9 cellular contexts compared by ENCODE assay signal in genomic region chr2:181680055-181680936, GRCh38. TPM values are rescaled to one million over a fixed set of nuclear protein-coding genes. Genes with fewer than 3 reads are reported as not detected.
DNase-seq lines count a peak whose midpoint lies in the region; ATAC-seq and TF ChIP-seq lines count a peak whose summit lies in the region.
"Had no signal": no experiment of that assay in that cellular context is flagged by ENCODE, and none has a peak within 500 bp of the region (broad histone marks: within the 10 kb centered on the region; RNA-seq: fewer than 3 reads in every experiment).

Gene NEUROD1, minus strand, starts transcription at chr2:181680517. Its CDS starts 1,657 bp downstream, at chr2:181678860.

- peaks cover 92% of the 10 kb centered on the region for H3K27me3 ChIP-seq in CD4-positive, alpha-beta T cell (ENCODE audit: control insufficient read depth, insufficient read depth, low read length)

- H3K9me3 Mint-ChIP-seq in CD4-positive, alpha-beta T cell, result peaks cover 3% of the 10 kb centered on the region
- peaks cover 8% of the 10 kb centered on the region for H3K9me3 Mint-ChIP-seq in activated CD8-positive, alpha-beta T cell treated with anti-CD3 and anti-CD28 coated beads, Interleukin-2, amount 10 ng/mL, durations not matched to agents 7 days and 5 days (ENCODE audit: insufficient read depth)
- H3K9me3 Mint-ChIP-seq in memory B cell, result peaks cover 7% of the 10 kb centered on the region

- DNase-seq in CD4-positive, alpha-beta T cell, result no peak
- DNase-seq in HEK293T (ENCODE audit: extremely low spot score) (peak; percentile 39), memory B cell (ENCODE audit: low spot score in 2 of 2) (no peak), kidney tubule cell (ENCODE audit: low spot score) (no peak)
- peak; percentile 27 for DNase-seq in activated CD8-positive, alpha-beta T cell treated with anti-CD3 and anti-CD28 coated beads, Interleukin-2, amount 10 ng/mL, durations not matched to agents 7 days and 5 days
- DNase-seq in activated effector memory CD4-positive, alpha-beta T cell treated with anti-CD3 and anti-CD28 coated beads, Interleukin-2, amount 50 U/mL, for 16 hours, result no peak

- no peak within 1 kb of the TSS for H3K27ac ChIP-seq in CD4-positive, alpha-beta T cell (ENCODE audit: low read depth, low read length)

- H3K36me3 Mint-ChIP-seq in CD4-positive, alpha-beta T cell (ENCODE audit: low read depth), result no peaks in the 10 kb centered on the region
- H3K36me3 Mint-ChIP-seq in activated CD8-positive, alpha-beta T cell treated with anti-CD3 and anti-CD28 coated beads, Interleukin-2, amount 10 ng/mL, durations not matched to agents 7 days and 5 days (ENCODE audit: low read depth), result peaks cover 5% of the 10 kb centered on the region
- H3K36me3 Mint-ChIP-seq in memory B cell, result peaks cover 7% of the 10 kb centered on the region

- no peak for ATAC-seq in CD4-positive, alpha-beta T cell (ENCODE audit: poor library complexity)
- ATAC-seq in activated CD8-positive, alpha-beta T cell treated with anti-CD3 and anti-CD28 coated beads, Interleukin-2, amount 10 ng/mL, durations not matched to agents 7 days and 5 days, result peak; percentile 35
- no peak for ATAC-seq in memory B cell (ENCODE audit: low read depth)
- no peak for ATAC-seq in GM19452 (IDR thresholded peaks at IDR 0.05; ENCODE audit: unreplicated experiment)
- ATAC-seq in GM21528 (IDR thresholded peaks at IDR 0.05; ENCODE audit: low FRiP score, unreplicated experiment), result no peak

- no peak within 1 kb of the TSS for H3K27ac Mint-ChIP-seq in CD4-positive, alpha-beta T cell
- H3K27ac Mint-ChIP-seq in activated CD8-positive, alpha-beta T cell treated with anti-CD3 and anti-CD28 coated beads, Interleukin-2, amount 10 ng/mL, durations not matched to agents 7 days and 5 days, result no peak within 1 kb of the TSS
- H3K27ac Mint-ChIP-seq in memory B cell, result no peak within 1 kb of the TSS

- peak within 1 kb of the TSS; percentile 70 for H3K4me3 Mint-ChIP-seq in CD4-positive, alpha-beta T cell
- H3K4me3 Mint-ChIP-seq in activated CD8-positive, alpha-beta T cell treated with anti-CD3 and anti-CD28 coated beads, Interleukin-2, amount 10 ng/mL, durations not matched to agents 7 days and 5 days, result peak within 1 kb of the TSS; percentile 12
- H3K4me3 Mint-ChIP-seq in memory B cell, result peak within 1 kb of the TSS; percentile 51

- CTCF ChIA-PET in CD4-positive, alpha-beta T cell (lab: Charles Lee), result no interaction called here
- CTCF ChIA-PET in HEK293T (lab: Yijun Ruan, JAX), result no interaction called here
- CTCF ChIA-PET in activated CD8-positive, alpha-beta T cell treated with anti-CD3 and anti-CD28 coated beads, Interleukin-2, amount 10 ng/mL, durations not matched to agents 7 days and 5 days (lab: Charles Lee), result no interaction called here

- H3K27me3 Mint-ChIP-seq in CD4-positive, alpha-beta T cell, result peaks cover 88% of the 10 kb centered on the region
- peaks cover 78% of the 10 kb centered on the region for H3K27me3 Mint-ChIP-seq in activated CD8-positive, alpha-beta T cell treated with anti-CD3 and anti-CD28 coated beads, Interleukin-2, amount 10 ng/mL, durations not matched to agents 7 days and 5 days (ENCODE audit: low read depth)
- peaks cover 42% of the 10 kb centered on the region for H3K27me3 Mint-ChIP-seq in memory B cell

- H3K9me3 ChIP-seq in CD4-positive, alpha-beta T cell (ENCODE audit: control insufficient read depth, low read length), result peaks cover 5% of the 10 kb centered on the region

- POLR2A ChIA-PET in CD4-positive, alpha-beta T cell (lab: Charles Lee), result no interaction called here
- POLR2A ChIA-PET in HEK293T (lab: Yijun Ruan, JAX), result no interaction called here
- POLR2A ChIA-PET in activated CD8-positive, alpha-beta T cell treated with anti-CD3 and anti-CD28 coated beads, Interleukin-2, amount 10 ng/mL, durations not matched to agents 7 days and 5 days (lab: Charles Lee), result no interaction called here

- peaks cover 46% of the 10 kb centered on the region for H3K4me1 Mint-ChIP-seq in CD4-positive, alpha-beta T cell (ENCODE audit: low read depth)
- H3K4me1 Mint-ChIP-seq in activated CD8-positive, alpha-beta T cell treated with anti-CD3 and anti-CD28 coated beads, Interleukin-2, amount 10 ng/mL, durations not matched to agents 7 days and 5 days (ENCODE audit: low read depth), result peaks cover 38% of the 10 kb centered on the region
- H3K4me1 Mint-ChIP-seq in memory B cell, result peaks cover 27% of the 10 kb centered on the region

- TF ChIP-seq CTCF in CD4-positive, alpha-beta T cell (IDR thresholded peaks at IDR 0.05), result no peak

- intact Hi-C loops in CD4-positive, alpha-beta T cell (cut with DNase I, micrococcal nuclease), result no loop called here

TF ChIP-seq in HEK293T, 16 proteins besides CTCF, POLR2A, EP300 and RAD21:
- TF ChIP-seq ZNF384 (IDR thresholded peaks at IDR 0.05) (no peak), L3MBTL2 (conservative IDR thresholded peaks at IDR 0.05) (peak; percentile 49; the same call in 1 of the 2 replicates)

RNA-seq across cellular contexts. Expression of gene NEUROD1, which starts in this region (rescaled TPM):
- total RNA-seq in CD4-positive, alpha-beta T cell, result not detected
- total RNA-seq in activated CD8-positive, alpha-beta T cell treated with anti-CD3 and anti-CD28 coated beads, Interleukin-2, amount 10 ng/mL, durations not matched to agents 7 days and 5 days, result not detected
- total RNA-seq: renal cortical epithelial cell had no signal

Comparison
In these comparisons a context has a peak if more than half of its experiments do, and no peak if none do; other contexts are left out.
1. Peak in DNase-seq and ATAC-seq in activated CD8-positive, alpha-beta T cell treated with anti-CD3 and anti-CD28 coated beads, Interleukin-2, amount 10 ng/mL, durations not matched to agents 7 days and 5 days; RNA of the gene not detected or under 1 TPM.
2. H3K4me3 Mint-ChIP-seq: peak in every context shown above with its lines; median percentile 70 in CD4-positive, alpha-beta T cell; 51 in memory B cell; 12 in activated CD8-positive, alpha-beta T cell treated with anti-CD3 and anti-CD28 coated beads, Interleukin-2, amount 10 ng/mL, durations not matched to agents 7 days and 5 days.